ENCODE assay signal across 13 cellular contexts in genomic region chr9:136096505-136097001, GRCh38. TPM values are rescaled to one million over a fixed set of nuclear protein-coding genes. Genes with fewer than 3 reads are reported as not detected.
DNase-seq lines count a peak whose midpoint lies in the region; ATAC-seq and TF ChIP-seq lines count a peak whose summit lies in the region.
"Had no signal": no experiment of that assay in that cellular context is flagged by ENCODE, and none has a peak within 500 bp of the region (broad histone marks: within the 10 kb centered on the region; RNA-seq: fewer than 3 reads in every experiment).

No MANE protein-coding gene starts in this region.

- H3K9me3 Mint-ChIP-seq in activated CD4-positive, alpha-beta T cell treated with anti-CD3 and anti-CD28 coated beads for 36 hours (ENCODE audit: low read depth), result no peaks in the 10 kb centered on the region
- no peaks in the 10 kb centered on the region for H3K9me3 Mint-ChIP-seq in T-cell

- ATAC-seq in activated CD4-positive, alpha-beta T cell treated with anti-CD3 and anti-CD28 coated beads for 36 hours, result no peak
- no peak for ATAC-seq in T-cell (replicated peaks in 1 of 4)

- H3K36me3 Mint-ChIP-seq in activated CD4-positive, alpha-beta T cell treated with anti-CD3 and anti-CD28 coated beads for 36 hours (ENCODE audit: low read depth), result no peaks in the 10 kb centered on the region
- H3K36me3 Mint-ChIP-seq in T-cell, result no peaks in the 10 kb centered on the region

- 65% methylated on average over 2 of the region's 5 CpGs for WGBS in esophagus muscularis mucosa
- WGBS in adrenal gland, 4 donors, result 86 to 93% (median 91%) methylated on average over 5 of the region's 5 CpGs

- CTCF ChIA-PET in activated CD4-positive, alpha-beta T cell treated with anti-CD3 and anti-CD28 coated beads for 36 hours (lab: Charles Lee), result interaction anchor here (0.9 to 1.7 kb wide), 3 partner anchors 11 to 25 kb away, joined by 3 to 6 read pairs (median 3); no protein-coding TSS in a partner anchor
- CTCF ChIA-PET in T-cell (lab: Charles Lee), result no interaction called here

- peak overlapping the region; percentile 84 for H3K4me2 ChIP-seq in skeletal muscle satellite cell (ENCODE audit: low read length)

- H3K9ac ChIP-seq in skeletal muscle satellite cell (ENCODE audit: low read depth, low read length), result no peak overlapping the region

- peaks cover 0 to 9% (median 3%) of the 10 kb centered on the region in 4 donors for H3K36me3 ChIP-seq in esophagus muscularis mucosa
- peaks cover 6% of the 10 kb centered on the region for H3K36me3 ChIP-seq in skeletal muscle satellite cell (ENCODE audit: insufficient read depth, low read length)
- H3K36me3 ChIP-seq in adrenal gland (replicated peaks in 1 of 2), result no peaks in the 10 kb centered on the region

- peak overlapping the region; percentile 85 to 99 (median 94) for H3K27ac ChIP-seq in esophagus muscularis mucosa (replicated peaks in 1 of 4)
- H3K27ac ChIP-seq in adrenal gland, result peak overlapping the region in 1 of 5 donors; percentile 99

- TF ChIP-seq CTCF in esophagus muscularis mucosa (IDR thresholded peaks at IDR 0.05) (no peak), adrenal gland (IDR thresholded peaks at IDR 0.05) (no peak)

- intact Hi-C loops in activated CD4-positive, alpha-beta T cell treated with anti-CD3 and anti-CD28 coated beads for 36 hours (cut with DNase I, micrococcal nuclease), result no loop called here
- intact Hi-C loops in esophagus muscularis mucosa (cut with DNase I), result no loop called here
- intact Hi-C loops in adrenal gland (cut with DNase I), result no loop called here

- H3K4me3 Mint-ChIP-seq in activated CD4-positive, alpha-beta T cell treated with anti-CD3 and anti-CD28 coated beads for 36 hours, result peak overlapping the region; percentile 52
- peak overlapping the region; percentile 62 to 71 (median 65) for H3K4me3 Mint-ChIP-seq in T-cell

- TF ChIP-seq EP300 in esophagus muscularis mucosa (IDR thresholded peaks at IDR 0.05), result no peak

- POLR2A ChIA-PET in activated CD4-positive, alpha-beta T cell treated with anti-CD3 and anti-CD28 coated beads for 36 hours (lab: Charles Lee), result interaction anchor here (1.8 kb wide), 1 partner anchor 10 kb away, joined by 4 read pairs; no protein-coding TSS in a partner anchor
- POLR2A ChIA-PET in T-cell (lab: Charles Lee), result no interaction called here

- H3K9me3 ChIP-seq in esophagus muscularis mucosa, result no peaks in the 10 kb centered on the region
- no peaks in the 10 kb centered on the region for H3K9me3 ChIP-seq in skeletal muscle satellite cell (replicated peaks; ENCODE audit: low read length)
- H3K9me3 ChIP-seq in adrenal gland (replicated peaks in 1 of 3), result no peaks in the 10 kb centered on the region
- H3K9me3 ChIP-seq: tibial artery had no signal

- H3K4me3 ChIP-seq in esophagus muscularis mucosa (peak overlapping the region in 2 of 4 donors; percentile 75 to 82), skeletal muscle satellite cell (ENCODE audit: low read length) (no peak overlapping the region), adrenal gland (no peak overlapping the region)

- peaks cover 3% of the 10 kb centered on the region for H3K4me1 Mint-ChIP-seq in activated CD4-positive, alpha-beta T cell treated with anti-CD3 and anti-CD28 coated beads for 36 hours
- peaks cover 19 to 30% (median 25%) of the 10 kb centered on the region in 3 donors for H3K4me1 Mint-ChIP-seq in T-cell

- TF ChIP-seq POLR2A in esophagus muscularis mucosa (IDR thresholded peaks at IDR 0.05; ENCODE audit: low read depth) (no peak), adrenal gland (IDR thresholded peaks at IDR 0.05) (no peak)

- H3K27ac Mint-ChIP-seq in activated CD4-positive, alpha-beta T cell treated with anti-CD3 and anti-CD28 coated beads for 36 hours, result no peak overlapping the region
- peak overlapping the region in 1 of 2 donors; percentile 28 for H3K27ac Mint-ChIP-seq in T-cell

- H3K27me3 ChIP-seq in esophagus muscularis mucosa (no peaks in the 10 kb centered on the region), skeletal muscle satellite cell (ENCODE audit: control insufficient read depth, insufficient read depth, low read length) (peaks cover 4% of the 10 kb centered on the region), adrenal gland (no peaks in the 10 kb centered on the region)

- H3K27me3 Mint-ChIP-seq in activated CD4-positive, alpha-beta T cell treated with anti-CD3 and anti-CD28 coated beads for 36 hours, result peaks cover 5% of the 10 kb centered on the region
- H3K27me3 Mint-ChIP-seq in T-cell, result peaks cover 2 to 3% of the 10 kb centered on the region in 2 donors

- DNase-seq in activated CD4-positive, alpha-beta T cell treated with anti-CD3 and anti-CD28 coated beads for 36 hours, result no peak
- DNase-seq in activated CD4-positive, alpha-beta T cell treated with anti-CD3 and anti-CD28 coated beads for 1 hour, result no peak
- DNase-seq in T-cell, result no peak
- no peak for DNase-seq in esophagus muscularis mucosa (ENCODE audit: extremely low spot score)
- no peak for DNase-seq in DMS153 treated with DMSO at 0.1 percent for 48 hours (lab: John Stamatoyannopoulos, UW; ENCODE audit: unreplicated experiment)
- DNase-seq in adrenal gland, result no peak
- DNase-seq in NCI-H226, result no peak
- DNase-seq: ACHN; activated CD4-positive, alpha-beta T cell treated with anti-CD3 and anti-CD28 coated beads, Interleukin-2, amount 50 U/mL, for 4 hours; DMS79; KBM-7; tibial artery had no signal

- H3K4me1 ChIP-seq in esophagus muscularis mucosa (peaks cover 41 to 69% (median 51%) of the 10 kb centered on the region in 4 donors), skeletal muscle satellite cell (ENCODE audit: control insufficient read depth, insufficient read depth, low read length) (peaks cover 26% of the 10 kb centered on the region), adrenal gland (replicated peaks in 1 of 2) (peaks cover 17 to 25% of the 10 kb centered on the region in 2 donors)

RNA-seq across cellular contexts. Expression of gene NACC2, which starts 1.5 kb away (rescaled TPM):
- total RNA-seq in activated CD4-positive, alpha-beta T cell treated with anti-CD3 and anti-CD28 coated beads for 36 hours, result 1 to 10 TPM; 4.2 to 5.2 TPM
- total RNA-seq in T-cell (10 to 100 TPM in 3 of 5 donors, 1 to 10 TPM in 2; 4.2 to 11.7 (median 11.3) TPM), esophagus muscularis mucosa (100 to 1,000 TPM in 3 of 4 donors, 10 to 100 TPM in 1; 93.8 to 192 (median 142) TPM), adrenal gland (10 to 100 TPM; 27.2 to 61.0 (median 38.6) TPM)
- 19.9 and 20.0 TPM in 2 replicates for total RNA-seq in skeletal muscle satellite cell (2012; rRNA removed)
- polyA plus RNA-seq in adrenal gland, result 10 to 100 TPM in 1 of 3 donors, 1 to 10 TPM in 2; 5.7 to 11.3 (median 7.1) TPM

RNA-seq across cellular contexts. Expression of gene TMEM250, which starts 22.1 kb away (rescaled TPM):
- 10 to 100 TPM; 25.4 to 28.8 TPM for total RNA-seq in activated CD4-positive, alpha-beta T cell treated with anti-CD3 and anti-CD28 coated beads for 36 hours
- total RNA-seq in T-cell, result 10 to 100 TPM; 21.0 to 77.9 (median 63.0) TPM
- total RNA-seq in esophagus muscularis mucosa, result 10 to 100 TPM; 33.6 to 77.6 (median 59.4) TPM
- 39.0 and 51.5 TPM in 2 replicates for total RNA-seq in skeletal muscle satellite cell (2012; rRNA removed)
- 10 to 100 TPM; 19.7 to 47.2 (median 35.9) TPM for total RNA-seq in adrenal gland
- 10 to 100 TPM in 2 of 3 donors, 1 to 10 TPM in 1; 5.2 to 12.4 (median 10.6) TPM for polyA plus RNA-seq in adrenal gland
